ENCODE assay signal across 1 cellular context in genomic region chr1:228066891-228067654, GRCh38.
TF ChIP-seq lines count a peak whose summit lies in the region.

No MANE protein-coding gene starts in this region.

TF ChIP-seq in SK-N-SH, 30 proteins besides CTCF, POLR2A, EP300 and RAD21:
- TF ChIP-seq SMC3 (IDR thresholded peaks at IDR 0.05; ENCODE audit: low read depth, low read length) (no peak), RCOR1 (IDR thresholded peaks at IDR 0.05; ENCODE audit: low read length) (no peak), FOXJ3 (CRISPR knock-in tag; IDR thresholded peaks at IDR 0.05) (no peak), RXRA (IDR thresholded peaks at IDR 0.05; ENCODE audit: borderline replicate concordance, low read depth) (no peak), EZH2phosphoT487 (IDR thresholded peaks at IDR 0.05; ENCODE audit: borderline replicate concordance, low read depth) (no peak), ELF1 (IDR thresholded peaks at IDR 0.05) (no peak), USF2 (IDR thresholded peaks at IDR 0.05; ENCODE audit: borderline replicate concordance, low read depth, low read length) (no peak)
